In the genomic region with DNA sequence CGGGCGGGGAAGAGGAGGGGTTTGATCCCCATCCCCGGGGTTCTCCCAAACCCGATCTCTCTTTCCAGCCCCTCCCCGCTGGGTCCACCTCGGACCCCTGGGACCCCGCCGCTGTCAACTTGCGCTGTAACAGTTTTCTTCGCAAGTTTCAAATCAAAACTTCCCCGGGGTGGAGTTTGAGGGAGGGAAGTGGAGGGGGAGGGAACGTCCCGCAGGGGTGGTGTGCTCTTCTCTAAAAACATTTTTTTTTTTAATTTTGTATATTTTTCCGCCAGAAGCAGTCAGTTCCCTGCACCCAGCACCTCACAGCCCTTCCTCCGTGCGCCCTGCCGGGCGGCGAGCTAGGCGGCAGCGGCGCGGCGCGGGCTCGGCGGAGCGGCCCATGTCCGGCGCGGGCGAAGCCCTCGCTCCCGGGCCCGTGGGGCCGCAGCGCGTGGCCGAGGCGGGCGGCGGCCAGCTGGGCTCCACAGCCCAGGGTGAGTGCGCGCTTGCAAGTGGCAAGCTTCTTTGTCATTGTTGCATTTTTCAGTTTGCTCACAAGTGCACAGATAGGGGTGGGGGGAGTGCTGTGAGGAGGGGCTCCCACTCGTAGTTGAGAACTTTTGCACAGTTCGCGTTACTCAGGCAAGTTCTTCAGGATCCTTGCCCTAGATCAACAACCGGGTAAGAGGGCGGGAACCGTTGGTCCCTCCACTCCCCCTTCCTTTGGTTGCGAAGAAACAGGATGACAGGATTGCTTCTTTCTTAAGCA, we compare ENCODE assay signal across 8 cellular contexts. TPM values are rescaled to one million over a fixed set of nuclear protein-coding genes. Genes with fewer than 3 reads are reported as not detected.
A peak's percentile ranks its signal among the peaks of the same experiment; 100 is the strongest.
DNase-seq lines count a peak whose midpoint lies in the region; ATAC-seq, FAIRE-seq and TF ChIP-seq lines count a peak whose summit lies in the region.

No MANE protein-coding gene starts in this region.

- no peaks in the 10 kb centered on the region for H3K36me3 ChIP-seq in HepG2 (replicated peaks in 1 of 2; ENCODE audit: control insufficient read depth in 1 of 2, insufficient read depth in 2 of 2, low read length in 2 of 2)

- no peaks in the 10 kb centered on the region for H3K27me3 Mint-ChIP-seq in chondrocyte (ENCODE audit: low read depth)

- peaks cover 2 to 19% of the 10 kb centered on the region in 2 experiments; a peak in 3 of 5 replicates for H3K27me3 ChIP-seq in HepG2 (ENCODE audit: control insufficient read depth in 1 of 2, insufficient read depth in 2 of 2, low read length in 2 of 2)

- H3K4me1 ChIP-seq in HepG2 (ENCODE audit: insufficient read depth, low read length) = peaks cover 19% of the 10 kb centered on the region

- peak overlapping the region; percentile 81 for H3K4me3 ChIP-seq in WI38 (ENCODE audit: low read depth, low read length)
- peak overlapping the region; percentile 4 to 68 (median 50); a peak in 5 of 6 replicates for H3K4me3 ChIP-seq in HepG2 (replicated peaks in 1 of 3; ENCODE audit: insufficient read depth in 1 of 3, low read depth in 2 of 3, low read length in 3 of 3)

- H2AFZ ChIP-seq in HepG2 (ENCODE audit: low read length) = no peak overlapping the region

- CTCF ChIA-PET in HepG2 (lab: Yijun Ruan, JAX; ENCODE audit: low intra/inter-chr PET ratio, low total read pairs) = no interaction called here

- DNase-seq in D341Med (ENCODE audit: low spot score) = peak; percentile 60
- DNase-seq in HTR-8/SVneo (ENCODE audit: insufficient read length, low spot score) = peak; percentile 2
- DNase-seq in chondrocyte (ENCODE audit: low spot score) = no peak
- no peak for DNase-seq in HepG2 (ENCODE audit: low spot score)
- peak in 2 of 3 experiments; percentile 29 to 40 for DNase-seq in stimulated activated CD4-positive, alpha-beta T cell treated with anti-CD3 and anti-CD28 coated beads, TNF-alpha, amount 100 ng/mL, for 4 hours (ENCODE audit: low read depth in 3 of 3)
- no peak for DNase-seq in NCI-H2029 (lab: John Stamatoyannopoulos, UW)

- H3K4me2 ChIP-seq in HepG2 (ENCODE audit: low read depth, low read length) = peak overlapping the region; percentile 73

- 4% methylated on average over 25 of the region's 51 CpGs for WGBS in HepG2 (ENCODE audit: low lambda C conversion rate)

- H3K27ac Mint-ChIP-seq in chondrocyte (ENCODE audit: unreplicated experiment) = peak overlapping the region; percentile 95

- peaks cover 17% of the 10 kb centered on the region for H3K4me1 Mint-ChIP-seq in chondrocyte (ENCODE audit: low read depth)

- in situ Hi-C loops in HepG2 (cut with HindIII; ENCODE audit: extremely low pct_ligation_motif_present, low pct_unique_long_range_greater_than_20kb) = no loop called here

- H3K4me3 Mint-ChIP-seq in chondrocyte (ENCODE audit: unreplicated experiment) = peak overlapping the region; percentile 87

- no peak for TF ChIP-seq POLR2A in HepG2 (IDR thresholded peaks at IDR 0.05; ENCODE audit: insufficient read depth in 1 of 2, low read depth in 2 of 2, low read length in 2 of 2)

- no peak overlapping the region for H3K9ac ChIP-seq in HepG2 (ENCODE audit: insufficient read depth, low read depth, low read length)

- intact Hi-C loops in HepG2 (cut with micrococcal nuclease; ENCODE audit: unreplicated experiment) = no loop called here

- TF ChIP-seq RAD21 in HepG2 (CRISPR knock-in tag; IDR thresholded peaks at IDR 0.05) = no peak

- peaks cover 2% of the 10 kb centered on the region for H3K36me3 Mint-ChIP-seq in chondrocyte (ENCODE audit: low read depth)

- no peak for FAIRE-seq in HTR-8/SVneo (lab: Jason Lieb, UNC)
- FAIRE-seq in HepG2 (lab: Jason Lieb, UNC) = no peak

- no peak overlapping the region for H3K27ac ChIP-seq in HepG2 (ENCODE audit: extremely low read length, insufficient read depth, low read length)

- TF ChIP-seq EP300 in HepG2 (IDR thresholded peaks at IDR 0.05; ENCODE audit: low read depth in 2 of 2, low read length in 2 of 2) = no peak
- no peak for TF ChIP-seq EP300 in HepG2 (CRISPR knock-in tag; IDR thresholded peaks at IDR 0.05; ENCODE audit: borderline replicate concordance)

- no peaks in the 10 kb centered on the region for H4K20me1 ChIP-seq in HepG2 (ENCODE audit: insufficient read depth, low read length)

- no peaks in the 10 kb centered on the region for H3K79me2 ChIP-seq in HepG2 (ENCODE audit: insufficient read depth, low read length)

- no peak for TF ChIP-seq CTCF in WI38 (IDR thresholded peaks at IDR 0.05; ENCODE audit: low read depth, low read length)
- TF ChIP-seq CTCF in chondrocyte (IDR thresholded peaks at IDR 0.05) = no peak
- no peak for TF ChIP-seq CTCF in HepG2 (CRISPR knock-in tag; IDR thresholded peaks at IDR 0.05)

- BruUV-seq in HepG2 (replicated peaks; lab: Mats Ljungman, UMichigan) = no TSS peak

- POLR2A ChIA-PET in HepG2 (lab: Yijun Ruan, JAX) = no interaction called here

- H3K9me3 Mint-ChIP-seq in chondrocyte (ENCODE audit: low read depth) = no peaks in the 10 kb centered on the region

- peak; percentile 34 for ATAC-seq in GM21423 (IDR thresholded peaks at IDR 0.05; ENCODE audit: unreplicated experiment)
- ATAC-seq in HepG2 = peak; percentile 82

- H3K9me3 ChIP-seq in HepG2 (ENCODE audit: low read length) = no peaks in the 10 kb centered on the region

TF ChIP-seq in HepG2, 621 proteins besides CTCF, POLR2A, EP300 and RAD21:
- TF ChIP-seq, protein P1, sequence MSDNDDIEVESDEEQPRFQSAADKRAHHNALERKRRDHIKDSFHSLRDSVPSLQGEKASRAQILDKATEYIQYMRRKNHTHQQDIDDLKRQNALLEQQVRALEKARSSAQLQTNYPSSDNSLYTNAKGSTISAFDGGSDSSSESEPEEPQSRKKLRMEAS (IDR thresholded peaks at IDR 0.05) = 0 out of 2 replicates have a peak, but pooled peaks have one; percentile 25
- no peak for TF ChIP-seq ZNF101 (CRISPR knock-in tag; IDR thresholded peaks at IDR 0.05; ENCODE audit: borderline replicate concordance, low read depth)
- TF ChIP-seq KDM5B (CRISPR knock-in tag; IDR thresholded peaks at IDR 0.05; ENCODE audit: borderline replicate concordance) = 0 out of 2 replicates have a peak, but pooled peaks have one; percentile 9

RNA-seq across cellular contexts. Expression of a gene that starts 0.9 kb away (rescaled TPM):
- total RNA-seq in chondrocyte = 12.7 to 24.6 TPM (median 15.6 TPM) in 3 replicates
- not detected in 2 replicates for total RNA-seq in HepG2 (2016; rRNA removed; fragmentation: Illumina TruSeq; extraction: Trizol)
- total RNA-seq in HepG2 (2016; cell fraction: cytosol; rRNA removed; fragmentation: Illumina TruSeq; extraction: Trizol; ENCODE audit: low read depth) = not detected in 2 replicates
- 0.39 TPM in 1 of 2 replicates, not detected in the other for total RNA-seq in HepG2 (2016; cell fraction: insoluble cytoplasmic fraction; rRNA removed; fragmentation: Illumina TruSeq; extraction: Trizol)
- total RNA-seq in HepG2 (2016; cell fraction: membrane; rRNA removed; fragmentation: Illumina TruSeq; extraction: Trizol) = 0.09 TPM in 1 of 2 replicates, not detected in the other
- total RNA-seq in HepG2 (2016; cell fraction: nucleus; rRNA removed; fragmentation: Illumina TruSeq; extraction: Trizol) = not detected in 2 replicates
- polyA plus RNA-seq in HepG2 (2011; rRNA removed) = 0.10 and 0.13 TPM in 2 replicates
- polyA plus RNA-seq in HepG2 (2011; cell fraction: cytosol; rRNA removed) = 0.06 and 0.07 TPM in 2 replicates
- not detected in 2 replicates for polyA plus RNA-seq in HepG2 (2011; cell fraction: nucleus; rRNA removed)
- polyA plus RNA-seq in HepG2 (2012) = 0.19 and 0.21 TPM in 2 replicates
- polyA plus RNA-seq in HepG2 (2016; cell fraction: cytosol; fragmentation: Illumina TruSeq; extraction: Trizol; ENCODE audit: low read depth) = not detected in 2 replicates
- 0.04 TPM in 1 of 2 replicates, not detected in the other for polyA plus RNA-seq in HepG2 (2016; cell fraction: insoluble cytoplasmic fraction; fragmentation: Illumina TruSeq; extraction: Trizol; ENCODE audit: low read depth)
- 0.26 TPM in 1 of 2 replicates, not detected in the other for polyA plus RNA-seq in HepG2 (2016; cell fraction: membrane; fragmentation: Illumina TruSeq; extraction: Trizol; ENCODE audit: low read depth)
- polyA plus RNA-seq in HepG2 (2016; cell fraction: nucleus; fragmentation: Illumina TruSeq; extraction: Trizol; ENCODE audit: insufficient read depth, low read depth) = not detected in 2 replicates
- polyA minus RNA-seq in HepG2 (2011; rRNA and poly(A)+ RNA removed; ENCODE audit: low replicate concordance) = 30.1 TPM in 1 of 2 replicates, not detected in the other
- polyA minus RNA-seq in HepG2 (2011; cell fraction: cytosol; rRNA and poly(A)+ RNA removed) = not detected in 2 replicates
- 0.26 TPM in 1 of 2 replicates, not detected in the other for polyA minus RNA-seq in HepG2 (2011; cell fraction: nucleus; rRNA and poly(A)+ RNA removed)

Comparison
In these comparisons a context has a peak if more than half of its experiments do, and no peak if none do; other contexts are left out.
1. DNase-seq: peak in D341Med (single experiment), HTR-8/SVneo (single experiment) and stimulated activated CD4-positive, alpha-beta T cell treated with anti-CD3 and anti-CD28 coated beads, TNF-alpha, amount 100 ng/mL, for 4 hours (2 of 3); none in chondrocyte (single experiment), HepG2 (single experiment) and NCI-H2029 (single experiment).